Comparison of ENCODE assay signal across 11 cellular contexts in genomic region chr11:35099278-35100018, GRCh38. TPM values are rescaled to one million over a fixed set of nuclear protein-coding genes. Genes with fewer than 3 reads are reported as not detected.
DNase-seq lines count a peak whose midpoint lies in the region; ATAC-seq and TF ChIP-seq lines count a peak whose summit lies in the region.
"Had no signal": no experiment of that assay in that cellular context is flagged by ENCODE, and none has a peak within 500 bp of the region (broad histone marks: within the 10 kb centered on the region; RNA-seq: fewer than 3 reads in every experiment).

No MANE protein-coding gene starts in this region.

- DNase-seq in activated naive CD8-positive, alpha-beta T cell treated with anti-CD3 and anti-CD28 coated beads for 36 hours = no peak
- DNase-seq in epithelial cell of esophagus (ENCODE audit: low read depth) (peak; percentile 33), aorta (no peak), activated gamma-delta T cell treated with Interleukin-2 at 50 U/mL for 16 hours (no peak), DMS153 treated with DMSO at 0.1 percent for 48 hours (lab: John Stamatoyannopoulos, UW; ENCODE audit: unreplicated experiment) (no peak)
- DNase-seq: activated CD8-positive, alpha-beta T cell treated with anti-CD3 and anti-CD28 coated beads, Interleukin-2, amount 10 ng/mL, durations not matched to agents 7 days and 5 days; posterior cingulate gyrus had no signal

- H3K27me3 ChIP-seq in aorta (ENCODE audit: control insufficient read depth in 1 of 2, insufficient read depth in 2 of 2, low read length in 1 of 2) = no peaks in the 10 kb centered on the region
- H3K27me3 ChIP-seq: SJCRH30 had no signal

- no peak overlapping the region for H3K4me3 Mint-ChIP-seq in activated naive CD8-positive, alpha-beta T cell
- no peak overlapping the region for H3K4me3 Mint-ChIP-seq in activated naive CD8-positive, alpha-beta T cell treated with anti-CD3 and anti-CD28 coated beads for 36 hours
- H3K4me3 Mint-ChIP-seq: activated CD8-positive, alpha-beta T cell treated with anti-CD3 and anti-CD28 coated beads, Interleukin-2, amount 10 ng/mL, durations not matched to agents 7 days and 5 days had no signal

- peak overlapping the region; percentile 1 for H3K27ac Mint-ChIP-seq in activated naive CD8-positive, alpha-beta T cell
- H3K27ac Mint-ChIP-seq in activated naive CD8-positive, alpha-beta T cell treated with anti-CD3 and anti-CD28 coated beads for 36 hours = no peak overlapping the region
- H3K27ac Mint-ChIP-seq: activated CD8-positive, alpha-beta T cell treated with anti-CD3 and anti-CD28 coated beads, Interleukin-2, amount 10 ng/mL, durations not matched to agents 7 days and 5 days had no signal

- 88 to 92% methylated on average over 6 of the region's 6 CpGs for WGBS in mesodermal cell (ENCODE audit: insufficient coverage in 2 of 2), 2 experiments
- 23 to 27% methylated on average over 6 of the region's 6 CpGs for WGBS in aorta, 2 donors

- peaks cover 17% of the 10 kb centered on the region for H3K4me1 ChIP-seq in mesodermal cell (ENCODE audit: control insufficient read depth, insufficient read depth, low read length, poor library complexity, severe bottlenecking)
- H3K4me1 ChIP-seq in aorta (ENCODE audit: control insufficient read depth in 1 of 2, insufficient read depth in 2 of 2, low read length in 2 of 2) = peaks cover 9 to 10% of the 10 kb centered on the region in 2 donors

- intact Hi-C loops in aorta (cut with DNase I) = loop anchor here (5.0 kb wide), 3 partner anchors 38 to 268 kb away; partner anchors contain the start of gene CD44 (in 1 of the 2)

- peak overlapping the region; percentile 88 for H3K27ac ChIP-seq in mesodermal cell (ENCODE audit: low read depth, low read length, severe bottlenecking)
- H3K27ac ChIP-seq in aorta (ENCODE audit: low read depth in 1 of 2, low read length in 2 of 2) = peak overlapping the region; percentile 90 to 93
- H3K27ac ChIP-seq: SJCRH30 had no signal

- peaks cover 22% of the 10 kb centered on the region for H3K4me1 Mint-ChIP-seq in activated naive CD8-positive, alpha-beta T cell (ENCODE audit: low read depth)
- H3K4me1 Mint-ChIP-seq in activated naive CD8-positive, alpha-beta T cell treated with anti-CD3 and anti-CD28 coated beads for 36 hours = peaks cover 20% of the 10 kb centered on the region

- ATAC-seq in aorta (ENCODE audit: low FRiP score) (peak; percentile 77), HG03442 (IDR thresholded peaks at IDR 0.05; ENCODE audit: unreplicated experiment) (no peak)
- ATAC-seq: activated CD8-positive, alpha-beta T cell treated with anti-CD3 and anti-CD28 coated beads, Interleukin-2, amount 10 ng/mL, durations not matched to agents 7 days and 5 days had no signal

- peaks cover 6% of the 10 kb centered on the region for H3K36me3 Mint-ChIP-seq in activated naive CD8-positive, alpha-beta T cell
- peaks cover 3% of the 10 kb centered on the region for H3K36me3 Mint-ChIP-seq in activated naive CD8-positive, alpha-beta T cell treated with anti-CD3 and anti-CD28 coated beads for 36 hours

- peaks cover 4% of the 10 kb centered on the region for H3K9me3 Mint-ChIP-seq in activated naive CD8-positive, alpha-beta T cell (ENCODE audit: low read depth)
- peaks cover 7% of the 10 kb centered on the region for H3K9me3 Mint-ChIP-seq in activated naive CD8-positive, alpha-beta T cell treated with anti-CD3 and anti-CD28 coated beads for 36 hours

- no peaks in the 10 kb centered on the region for H3K36me3 ChIP-seq in mesodermal cell (ENCODE audit: control insufficient read depth, insufficient read depth, low read length)
- no peaks in the 10 kb centered on the region for H3K36me3 ChIP-seq in aorta (ENCODE audit: control insufficient read depth in 1 of 2, insufficient read depth in 2 of 2, low read length in 1 of 2)
- H3K36me3 ChIP-seq: SJCRH30 had no signal

- no peaks in the 10 kb centered on the region for H3K27me3 Mint-ChIP-seq in activated naive CD8-positive, alpha-beta T cell
- no peaks in the 10 kb centered on the region for H3K27me3 Mint-ChIP-seq in activated naive CD8-positive, alpha-beta T cell treated with anti-CD3 and anti-CD28 coated beads for 36 hours

- no peak overlapping the region for H3K4me3 ChIP-seq in epithelial cell of esophagus (ENCODE audit: low read length)
- no peak overlapping the region for H3K4me3 ChIP-seq in mesodermal cell (ENCODE audit: extremely low read depth, insufficient read depth, low read length, poor library complexity, severe bottlenecking)
- H3K4me3 ChIP-seq in aorta (ENCODE audit: low read length in 2 of 2) = no peak overlapping the region
- H3K4me3 ChIP-seq: SJCRH30 had no signal

- TF ChIP-seq CTCF in epithelial cell of esophagus (IDR thresholded peaks at IDR 0.05; ENCODE audit: insufficient read depth, low read depth, low read length, missing control alignments) = no peak

- H3K9me3 ChIP-seq in mesodermal cell (ENCODE audit: control insufficient read depth, low read length) (no peaks in the 10 kb centered on the region), aorta (ENCODE audit: control insufficient read depth, low read length) (no peaks in the 10 kb centered on the region)
- H3K9me3 ChIP-seq: SJCRH30 had no signal

RNA-seq across cellular contexts. Expression of gene CD44, which starts 39.5 kb away (rescaled TPM):
- 100 to 1,000 TPM; 380 to 428 TPM for total RNA-seq in activated naive CD8-positive, alpha-beta T cell treated with anti-CD3 and anti-CD28 coated beads for 36 hours
- polyA plus RNA-seq in mesodermal cell (2013, experiment 1 of 2) = 265 TPM
- 248 TPM for polyA plus RNA-seq in mesodermal cell (2013, experiment 2 of 2)
- 100 to 1,000 TPM; 321 to 462 TPM for total RNA-seq in aorta
- 100 to 1,000 TPM in 1 of 2 donors, 10 to 100 TPM in 1; 70.0 to 113 TPM for polyA plus RNA-seq in aorta
